7 cellular contexts compared by ENCODE assay signal in genomic region chr19:56121180-56122167, GRCh38. TPM values are rescaled to one million over a fixed set of nuclear protein-coding genes. Genes with fewer than 3 reads are reported as not detected.
A peak's percentile ranks its signal among the peaks of the same experiment; 100 is the strongest.
DNase-seq lines count a peak whose midpoint lies in the region; ATAC-seq and TF ChIP-seq lines count a peak whose summit lies in the region.

TSS of gene ZNF787 (minus strand) at chr19:56121295. CDS start at chr19:56103217, 18,078 bp downstream.

- peak within 1 kb of the TSS; percentile 98 for H3K27ac ChIP-seq in hepatocyte

- no peaks in the 10 kb centered on the region for H3K9me2 ChIP-seq in hepatocyte (replicated peaks; ENCODE audit: insufficient read depth)

- H3K4me2 ChIP-seq in hepatocyte: peak within 1 kb of the TSS; percentile 96

- WGBS in hepatocyte (ENCODE audit: low lambda C conversion rate, missing lambda C conversion rate): 12% methylated on average over 32 of the region's 74 CpGs

- H3K27me3 ChIP-seq in hepatocyte: no peaks in the 10 kb centered on the region

- H3K36me3 ChIP-seq in hepatocyte (replicated peaks; ENCODE audit: insufficient read depth, low read depth): no peaks in the 10 kb centered on the region

- H3K4me3 ChIP-seq in hepatocyte (peak within 1 kb of the TSS; percentile 65), retinal pigment epithelial cell (ENCODE audit: low read length) (peak within 1 kb of the TSS; percentile 70)

- peaks cover 37% of the 10 kb centered on the region for H4K20me1 ChIP-seq in hepatocyte (ENCODE audit: insufficient read depth, poor library complexity, severe bottlenecking)

- TF ChIP-seq CTCF in hepatocyte (IDR thresholded peaks at IDR 0.05; ENCODE audit: poor library complexity) (no peak), retinal pigment epithelial cell (conservative IDR thresholded peaks at IDR 0.05; ENCODE audit: low read depth, low read length) (no peak)

- H3K4me1 ChIP-seq in hepatocyte (ENCODE audit: insufficient read depth): peaks cover 14% of the 10 kb centered on the region

- peaks cover 41% of the 10 kb centered on the region for H3K79me2 ChIP-seq in hepatocyte

- no peaks in the 10 kb centered on the region for H3K9me3 ChIP-seq in hepatocyte (ENCODE audit: low read depth)

- H2AFZ ChIP-seq in hepatocyte: peak within 1 kb of the TSS; percentile 93

- DNase-seq in NCI-H2081 (lab: John Stamatoyannopoulos, UW): peak; percentile 97
- DNase-seq in T1000 (lab: John Stamatoyannopoulos, UW): peak; percentile 98
- peak; percentile 99 for DNase-seq in astrocyte of the hippocampus (ENCODE audit: low read depth, low spot score)
- peak; percentile 99 for DNase-seq in hepatocyte (ENCODE audit: low spot score)
- peak; percentile 85 for DNase-seq in retinal pigment epithelial cell (ENCODE audit: low read depth)

- ATAC-seq in GM18508 (IDR thresholded peaks at IDR 0.05; ENCODE audit: insufficient read depth, unreplicated experiment) (peak; percentile 63), HG03025 (IDR thresholded peaks at IDR 0.05; ENCODE audit: low FRiP score, unreplicated experiment) (peak; percentile 79)

RNA-seq across cellular contexts. Expression of gene ZNF787, which starts in this region (rescaled TPM):
- 14.5 and 23.5 TPM in 2 replicates for total RNA-seq in hepatocyte
- polyA plus RNA-seq in hepatocyte: 24.9 and 27.2 TPM in 2 replicates

Comparison
In these comparisons a context has a peak if more than half of its experiments do, and no peak if none do; other contexts are left out.
1. Peak in every context shown above with its lines: DNase-seq, ATAC-seq, H3K4me3 ChIP-seq and H3K27ac ChIP-seq.